ENCODE assay signal across 1 cellular context in genomic region chr14:89422181-89422951, GRCh38.
TF ChIP-seq lines count a peak whose summit lies in the region.

No MANE protein-coding gene starts in this region.

TF ChIP-seq in GM23338, 12 proteins besides CTCF, POLR2A, EP300 and RAD21 (continued from another document):
- TF ChIP-seq EZH2 (IDR thresholded peaks at IDR 0.05; ENCODE audit: low read depth, unreplicated experiment) = no peak
- no peak for TF ChIP-seq NANOG (IDR thresholded peaks at IDR 0.05; ENCODE audit: borderline replicate concordance)
- no peak for TF ChIP-seq ZNF331 (CRISPR knock-in tag; IDR thresholded peaks at IDR 0.05; ENCODE audit: low read depth)
- TF ChIP-seq ETS1 (IDR thresholded peaks at IDR 0.05) = no peak
- no peak for TF ChIP-seq EZH2phosphoT487 (IDR thresholded peaks at IDR 0.05; ENCODE audit: unreplicated experiment)
- no peak for TF ChIP-seq ZNF462 (CRISPR knock-in tag; IDR thresholded peaks at IDR 0.05)
- TF ChIP-seq JUNB (IDR thresholded peaks at IDR 0.05; ENCODE audit: unreplicated experiment) = no peak
- no peak for TF ChIP-seq ZNF114 (CRISPR knock-in tag; IDR thresholded peaks at IDR 0.05)
- no peak for TF ChIP-seq STAT1 (IDR thresholded peaks at IDR 0.05; ENCODE audit: unreplicated experiment)
- no peak for TF ChIP-seq POLR2AphosphoS5 (IDR thresholded peaks at IDR 0.05; ENCODE audit: low read depth)
- no peak for TF ChIP-seq CREB1 (CRISPR knock-in tag; IDR thresholded peaks at IDR 0.05; ENCODE audit: low read depth)
